Comparison of ENCODE assay signal across 8 cellular contexts in genomic region chr6:31158140-31158862, GRCh38. TPM values are rescaled to one million over a fixed set of nuclear protein-coding genes. Genes with fewer than 3 reads are reported as not detected.
A peak's percentile ranks its signal among the peaks of the same experiment; 100 is the strongest.
DNase-seq lines count a peak whose midpoint lies in the region; ATAC-seq, FAIRE-seq and TF ChIP-seq lines count a peak whose summit lies in the region.

Gene TCF19, plus strand, starts transcription at chr6:31158589. Its CDS starts 881 bp downstream, at chr6:31159470.

- ATAC-seq in HG03442 (IDR thresholded peaks at IDR 0.05; ENCODE audit: unreplicated experiment), result peak; percentile 84

- peaks cover 6% of the 10 kb centered on the region for H3K36me3 ChIP-seq in BE2C
- no peaks in the 10 kb centered on the region for H3K36me3 ChIP-seq in kidney (ENCODE audit: control insufficient read depth in 1 of 2, insufficient read depth in 2 of 2, low read length in 2 of 2)

- DNase-seq in BE2C (peak; percentile 98), GM19239 (ENCODE audit: insufficient read length, low spot score) (peak; percentile 98), NCI-H510A treated with DMSO at 0.1 percent for 48 hours (lab: John Stamatoyannopoulos, UW) (peak; percentile 100), cerebellum (ENCODE audit: low spot score) (peak; percentile 100), kidney (peak; percentile 100)
- DNase-seq in activated CD4-positive, alpha-beta T cell treated with anti-CD3 and anti-CD28 coated beads for 1 hour, result peak; percentile 99
- DNase-seq in stimulated activated CD4-positive, alpha-beta T cell treated with anti-CD3 and anti-CD28 coated beads, Interleukin-15, amount 100 ng/mL, for 1 hour (ENCODE audit: low read depth in 1 of 2, low spot score in 1 of 2), result peak; percentile 99

- no peaks in the 10 kb centered on the region for H3K9me3 ChIP-seq in BE2C
- H3K9me3 ChIP-seq in kidney (ENCODE audit: control insufficient read depth in 1 of 2, low read length in 2 of 2), result no peaks in the 10 kb centered on the region

- FAIRE-seq in GM19239 (lab: Jason Lieb, UNC) (peak; percentile 99), kidney (lab: Jason Lieb, UNC) (peak; percentile 91)

- no peak for TF ChIP-seq CTCF in BE2C (IDR thresholded peaks at IDR 0.05; ENCODE audit: low read depth, low read length)
- TF ChIP-seq CTCF in kidney (IDR thresholded peaks at IDR 0.05; ENCODE audit: borderline replicate concordance, extremely low read depth, insufficient read depth), result no peak

- peak within 1 kb of the TSS; percentile 68 to 77 for H3K9ac ChIP-seq in kidney (ENCODE audit: low read length in 2 of 2)

- peak within 1 kb of the TSS; percentile 60 to 66 for H3K27ac ChIP-seq in kidney (ENCODE audit: low read depth in 2 of 2, low read length in 2 of 2)

- H3K27me3 ChIP-seq in BE2C, result no peaks in the 10 kb centered on the region

- peak within 1 kb of the TSS; percentile 86 for H3K4me3 ChIP-seq in BE2C (ENCODE audit: low read depth, low read length)
- peak within 1 kb of the TSS; percentile 71 to 88 for H3K4me3 ChIP-seq in kidney (ENCODE audit: low read length in 2 of 2)

- H3K4me1 ChIP-seq in BE2C, result peaks cover 2% of the 10 kb centered on the region; the same call in 1 of the 2 replicates
- H3K4me1 ChIP-seq in kidney (ENCODE audit: control insufficient read depth in 1 of 2, insufficient read depth in 1 of 2, low read depth in 1 of 2, low read length in 2 of 2), result peaks cover 6 to 12% of the 10 kb centered on the region in 2 donors

- intact Hi-C loops in kidney (cut with DNase I), result no loop called here

RNA-seq across cellular contexts. Expression of gene TCF19, which starts in this region (rescaled TPM):
- 5.4 TPM for polyA plus RNA-seq in BE2C (2012; ENCODE audit: insufficient read depth, insufficient read length, low read depth)
- total RNA-seq in cerebellum (9.1 TPM), kidney (7.1 TPM)
- polyA plus RNA-seq in kidney (ENCODE audit: insufficient read depth, low read depth, low replicate concordance), result 5.1 TPM

Comparison
In these comparisons a context has a peak if more than half of its experiments do, and no peak if none do; other contexts are left out.
1. Peak in every context shown above with its lines: DNase-seq, ATAC-seq, H3K4me3 ChIP-seq and H3K27ac ChIP-seq.